In genomic region chr21:38333290-38334272, GRCh38 we compare ENCODE assay signal across 12 cellular contexts.
DNase-seq lines count a peak whose midpoint lies in the region; ATAC-seq and TF ChIP-seq lines count a peak whose summit lies in the region.
"Had no signal": no experiment of that assay in that cellular context is flagged by ENCODE, and none has a peak within 500 bp of the region (broad histone marks: within the 10 kb centered on the region; RNA-seq: fewer than 3 reads in every experiment).

No MANE protein-coding gene starts in this region.

- TF ChIP-seq CTCF in WI38 (IDR thresholded peaks at IDR 0.05; ENCODE audit: low read depth, low read length) = peak; percentile 45; the same call in 1 of the 2 replicates
- TF ChIP-seq CTCF in type B pancreatic cell (conservative IDR thresholded peaks at IDR 0.05) = peak; percentile 14
- peak in 1 of 6 experiments; percentile 9 for TF ChIP-seq CTCF in upper lobe of left lung (IDR thresholded peaks at IDR 0.05)

- no peaks in the 10 kb centered on the region for H3K36me3 ChIP-seq in upper lobe of left lung
- H3K36me3 ChIP-seq: transverse colon had no signal

- ATAC-seq in left ventricle myocardium superior (peak; percentile 78), GM21447 (IDR thresholded peaks at IDR 0.05; ENCODE audit: unreplicated experiment) (no peak), upper lobe of left lung (ENCODE audit: low FRiP score in 2 of 2) (no peak)

- TF ChIP-seq EP300 in upper lobe of left lung (IDR thresholded peaks at IDR 0.05) = no peak

- no peaks in the 10 kb centered on the region for H3K36me3 Mint-ChIP-seq in type B pancreatic cell

- peaks cover 11% of the 10 kb centered on the region for H3K27me3 Mint-ChIP-seq in type B pancreatic cell

- no peaks in the 10 kb centered on the region for H3K27me3 ChIP-seq in upper lobe of left lung
- H3K27me3 ChIP-seq: transverse colon had no signal

- no peaks in the 10 kb centered on the region for H3K4me1 ChIP-seq in upper lobe of left lung
- H3K4me1 ChIP-seq: transverse colon had no signal

- H3K4me3 Mint-ChIP-seq in type B pancreatic cell = no peak overlapping the region

- no peak overlapping the region for H3K4me3 ChIP-seq in WI38 (ENCODE audit: low read depth, low read length)
- H3K4me3 ChIP-seq in upper lobe of left lung = no peak overlapping the region
- H3K4me3 ChIP-seq: transverse colon had no signal

- no peak overlapping the region for H3K27ac ChIP-seq in upper lobe of left lung
- H3K27ac ChIP-seq: transverse colon had no signal

- H3K4me1 Mint-ChIP-seq in type B pancreatic cell (ENCODE audit: unreplicated experiment) = peaks cover 4% of the 10 kb centered on the region

- H3K9me3 ChIP-seq in upper lobe of left lung = no peaks in the 10 kb centered on the region
- H3K9me3 ChIP-seq: transverse colon had no signal

- 69 to 72% methylated on average over 8 of the region's 8 CpGs for WGBS in upper lobe of left lung, 2 donors

- no peaks in the 10 kb centered on the region for H3K9me3 Mint-ChIP-seq in type B pancreatic cell

- TF ChIP-seq POLR2A in upper lobe of left lung (IDR thresholded peaks at IDR 0.05) = no peak

- no peak overlapping the region for H3K27ac Mint-ChIP-seq in type B pancreatic cell

- intact Hi-C loops in left ventricle myocardium superior (cut with micrococcal nuclease) = no loop called here

- DNase-seq in SIG-M5 treated with dmso at 0.1 percent for 504 hours (lab: John Stamatoyannopoulos, UW; ENCODE audit: unreplicated experiment) (peak; percentile 22), SIG-M5 (lab: John Stamatoyannopoulos, UW) (no peak), left ventricle myocardium superior (peak; percentile 70), type B pancreatic cell (ENCODE audit: extremely low spot score, unreplicated experiment) (no peak), NCI-H510A (lab: John Stamatoyannopoulos, UW) (no peak), upper lobe of left lung (no peak)
- DNase-seq: cerebellar nuclear complex, NCI-H748 treated with DMSO at 0.1 percent for 48 hours, T-helper 2 cell, transverse colon had no signal

Comparison
In these comparisons a context has a peak if more than half of its experiments do, and no peak if none do; other contexts are left out.
1. DNase-seq: peak in SIG-M5 treated with dmso at 0.1 percent for 504 hours (single experiment) and left ventricle myocardium superior (single experiment); none in SIG-M5 (single experiment), type B pancreatic cell (single experiment), NCI-H510A (single experiment) and upper lobe of left lung (0 of 2).